ENCODE assay signal across 8 cellular contexts in genomic region chr9:137067860-137068538, GRCh38. TPM values are rescaled to one million over a fixed set of nuclear protein-coding genes. Genes with fewer than 3 reads are reported as not detected.
DNase-seq lines count a peak whose midpoint lies in the region; ATAC-seq and TF ChIP-seq lines count a peak whose summit lies in the region.

No MANE protein-coding gene starts in this region.

- no peak for TF ChIP-seq POLR2A in sigmoid colon (IDR thresholded peaks at IDR 0.05)

- peaks cover 40% of the 10 kb centered on the region for H3K4me1 ChIP-seq in BLaER1
- no peaks in the 10 kb centered on the region for H3K4me1 ChIP-seq in adipocyte (ENCODE audit: control insufficient read depth, insufficient read depth, low read length)
- H3K4me1 ChIP-seq in sigmoid colon: peaks cover 0 to 26% (median 20%) of the 10 kb centered on the region in 4 donors

- H3K9ac ChIP-seq in BLaER1 (peak overlapping the region; percentile 79), adipocyte (ENCODE audit: low read length) (no peak overlapping the region)

- intact Hi-C loops in left cardiac atrium (cut with DNase I) (loop anchor here in 1 of 2 donors (10.0 kb wide), 1 partner anchor 283 kb away; no protein-coding TSS in a partner anchor), sigmoid colon (cut with DNase I) (loop anchor here (1.0 to 5.0 kb wide), 2 partner anchors 22 to 41 kb away; partner anchors contain the start of genes ABCA2 and NPDC1)

- peak overlapping the region; percentile 82 for H3K4me3 ChIP-seq in BLaER1
- H3K4me3 ChIP-seq in adipocyte (ENCODE audit: low read length): no peak overlapping the region
- H3K4me3 ChIP-seq in sigmoid colon: no peak overlapping the region

- no peaks in the 10 kb centered on the region for H3K9me3 ChIP-seq in BLaER1
- no peaks in the 10 kb centered on the region for H3K9me3 ChIP-seq in adipocyte (ENCODE audit: control insufficient read depth, low read length)
- H3K9me3 ChIP-seq in sigmoid colon: no peaks in the 10 kb centered on the region

- peak; percentile 6 for DNase-seq in NCI-H187 treated with DMSO at 0.1 percent for 48 hours (lab: John Stamatoyannopoulos, UW)
- DNase-seq in T-helper 2 cell: peak; percentile 68 to 90 (median 80)
- peak; percentile 88 for DNase-seq in adipocyte (ENCODE audit: low read depth)
- DNase-seq in left cardiac atrium: peak; percentile 74
- DNase-seq in sigmoid colon: peak; percentile 88

- 40 to 55% methylated on average over 12 of the region's 12 CpGs for WGBS in sigmoid colon, 2 donors

- H3K36me3 ChIP-seq in BLaER1 (peaks cover 42% of the 10 kb centered on the region), adipocyte (ENCODE audit: control insufficient read depth, insufficient read depth, low read length, severe bottlenecking) (no peaks in the 10 kb centered on the region), sigmoid colon (no peaks in the 10 kb centered on the region)

- no peak for TF ChIP-seq EP300 in sigmoid colon (IDR thresholded peaks at IDR 0.05)

- H4K20me1 ChIP-seq in BLaER1: peaks cover 72% of the 10 kb centered on the region

- no peaks in the 10 kb centered on the region for H3K27me3 ChIP-seq in BLaER1
- peaks cover 5% of the 10 kb centered on the region for H3K27me3 ChIP-seq in adipocyte (replicated peaks; ENCODE audit: control insufficient read depth, insufficient read depth, low read length)
- H3K27me3 ChIP-seq in sigmoid colon: peaks cover 18 to 36% (median 32%) of the 10 kb centered on the region in 3 donors

- TF ChIP-seq CTCF in sigmoid colon (IDR thresholded peaks at IDR 0.05): peak; percentile 50 to 86 (median 77)

- ATAC-seq in GM21528 (IDR thresholded peaks at IDR 0.05; ENCODE audit: low FRiP score, unreplicated experiment) (peak; percentile 42), left cardiac atrium (peak; percentile 37 to 42), GM18873 (IDR thresholded peaks at IDR 0.05; ENCODE audit: low FRiP score, unreplicated experiment) (no peak)

- peak overlapping the region; percentile 100 for H3K4me2 ChIP-seq in BLaER1

- H3K27ac ChIP-seq in BLaER1 (peak overlapping the region; percentile 86; the same call in 1 of the 2 replicates), sigmoid colon (no peak overlapping the region)

RNA-seq across cellular contexts. Expression of gene SAPCD2, which starts 2.4 kb away (rescaled TPM):
- under 1 TPM; 0.39 to 0.44 TPM for total RNA-seq in left cardiac atrium
- total RNA-seq in sigmoid colon: under 1 TPM in 1 of 4 donors, not detected in 3; 0.81 TPM
- 10 to 100 TPM in 1 of 3 donors, 1 to 10 TPM in 2; 3.6 to 16.4 (median 3.7) TPM for polyA plus RNA-seq in sigmoid colon

RNA-seq across cellular contexts. Expression of gene UAP1L1, which starts 9.3 kb away (rescaled TPM):
- 10 to 100 TPM; 13.5 to 14.0 TPM for total RNA-seq in left cardiac atrium
- total RNA-seq in sigmoid colon: 1 to 10 TPM; 2.9 to 9.1 (median 4.8) TPM
- polyA plus RNA-seq in sigmoid colon: 1 to 10 TPM; 4.2 to 9.6 (median 6.0) TPM

RNA-seq across cellular contexts. Expression of gene ENTPD2, which starts 14.1 kb away (rescaled TPM):
- total RNA-seq in left cardiac atrium (1 to 10 TPM in 1 of 2 donors, under 1 TPM in 1; 0.60 to 2.2 TPM), sigmoid colon (1 to 10 TPM in 3 of 4 donors, not detected in 1; 1.2 to 2.2 (median 2.1) TPM)
- polyA plus RNA-seq in sigmoid colon: 1 to 10 TPM in 2 of 3 donors, under 1 TPM in 1; 0.92 to 6.4 (median 3.0) TPM

RNA-seq across cellular contexts. Expression of gene MAN1B1, which starts 18.8 kb away (rescaled TPM):
- total RNA-seq in left cardiac atrium: 10 to 100 TPM; 21.9 to 28.8 TPM
- total RNA-seq in sigmoid colon: 10 to 100 TPM; 27.8 to 34.9 (median 28.7) TPM
- 10 to 100 TPM; 12.0 to 52.0 (median 14.1) TPM for polyA plus RNA-seq in sigmoid colon

RNA-seq across cellular contexts. Expression of gene NPDC1, which starts 22.0 kb away (rescaled TPM):
- total RNA-seq in left cardiac atrium (10 to 100 TPM; 75.4 to 87.3 TPM), sigmoid colon (100 to 1,000 TPM in 1 of 4 donors, 10 to 100 TPM in 3; 21.4 to 101 (median 42.4) TPM)
- polyA plus RNA-seq in sigmoid colon: 100 to 1,000 TPM in 1 of 3 donors, 10 to 100 TPM in 2; 47.9 to 118 (median 91.9) TPM

Comparison
In these comparisons a context has a peak if more than half of its experiments do, and no peak if none do; other contexts are left out.
1. DNase-seq: peak in every context shown above with its lines; median percentile 88 in adipocyte; 88 in sigmoid colon; 80 in T-helper 2 cell; 74 in left cardiac atrium; 6 in NCI-H187 treated with DMSO at 0.1 percent for 48 hours.